In genomic region chr19:43439183-43440063, GRCh38 we compare ENCODE assay signal across 9 cellular contexts. TPM values are rescaled to one million over a fixed set of nuclear protein-coding genes. Genes with fewer than 3 reads are reported as not detected.
DNase-seq lines count a peak whose midpoint lies in the region; ATAC-seq and TF ChIP-seq lines count a peak whose summit lies in the region.
"Had no signal": no experiment of that assay in that cellular context is flagged by ENCODE, and none has a peak within 500 bp of the region (broad histone marks: within the 10 kb centered on the region; RNA-seq: fewer than 3 reads in every experiment).

No MANE protein-coding gene starts in this region.

- peaks cover 0 to 4% (median 0%) of the 10 kb centered on the region in 7 donors for H3K27me3 ChIP-seq in heart right ventricle
- no peaks in the 10 kb centered on the region for H3K27me3 ChIP-seq in aorta (ENCODE audit: control insufficient read depth in 1 of 2, insufficient read depth in 2 of 2, low read length in 1 of 2)
- H3K27me3 ChIP-seq: ascending aorta had no signal

- H3K9me3 Mint-ChIP-seq in nephron progenitor cell = peaks cover 5% of the 10 kb centered on the region

- DNase-seq in CD1c-positive myeloid dendritic cell (ENCODE audit: extremely low spot score) (peak; percentile 57), LHCN-M2 (ENCODE audit: low read depth) (peak; percentile 48), heart right ventricle (peak in 1 of 2 donors; percentile 10), aorta (no peak), nephron progenitor cell (no peak), COLO668 (lab: John Stamatoyannopoulos, UW; ENCODE audit: unreplicated experiment) (no peak)
- peak; percentile 25 to 27 for DNase-seq in activated CD4-positive, alpha-beta T cell treated with anti-CD3 and anti-CD28 coated beads, Interleukin-2, amount 50 U/mL, for 4 hours

- intact Hi-C loops in heart right ventricle (cut with DNase I) (loop anchor here in 3 of 10 donors (10.0 kb wide), 1 partner anchor 215 kb away; no protein-coding TSS in a partner anchor), aorta (cut with DNase I) (no loop called here)

- H3K4me3 ChIP-seq in heart right ventricle (no peak overlapping the region), aorta (ENCODE audit: low read length in 2 of 2) (no peak overlapping the region)
- H3K4me3 ChIP-seq: ascending aorta had no signal

- peaks cover 0 to 3% (median 0%) of the 10 kb centered on the region in 11 donors for H3K9me3 ChIP-seq in heart right ventricle
- H3K9me3 ChIP-seq in aorta (ENCODE audit: control insufficient read depth, low read length) = peaks cover 1% of the 10 kb centered on the region
- H3K9me3 ChIP-seq: ascending aorta had no signal

- H3K36me3 ChIP-seq in heart right ventricle (no peaks in the 10 kb centered on the region), aorta (ENCODE audit: control insufficient read depth in 1 of 2, insufficient read depth in 2 of 2, low read length in 1 of 2) (no peaks in the 10 kb centered on the region)
- H3K36me3 ChIP-seq: ascending aorta had no signal

- no peak overlapping the region for H3K4me3 Mint-ChIP-seq in nephron progenitor cell

- H3K4me1 Mint-ChIP-seq in nephron progenitor cell = no peaks in the 10 kb centered on the region

- no peak overlapping the region for H3K27ac Mint-ChIP-seq in nephron progenitor cell

- H3K27me3 Mint-ChIP-seq in nephron progenitor cell (ENCODE audit: low read depth, poor library complexity) = peaks cover 18% of the 10 kb centered on the region

- TF ChIP-seq CTCF in heart right ventricle (IDR thresholded peaks at IDR 0.05) (no peak), nephron progenitor cell (IDR thresholded peaks at IDR 0.05) (no peak)

- H3K4me1 ChIP-seq in heart right ventricle = peaks cover 0 to 20% (median 10%) of the 10 kb centered on the region in 9 donors
- no peaks in the 10 kb centered on the region for H3K4me1 ChIP-seq in aorta (ENCODE audit: control insufficient read depth in 1 of 2, insufficient read depth in 2 of 2, low read length in 2 of 2)
- H3K4me1 ChIP-seq: ascending aorta had no signal

- no peaks in the 10 kb centered on the region for H3K36me3 Mint-ChIP-seq in nephron progenitor cell (ENCODE audit: low read depth)

- 37 to 48% methylated on average over 13 of the region's 13 CpGs for WGBS in heart right ventricle, 2 donors
- WGBS in aorta, 2 donors = 73 to 76% methylated on average over 11 to 13 of the region's 13 CpGs

- ATAC-seq in heart right ventricle (peak; percentile 30 to 82 (median 76)), aorta (ENCODE audit: low FRiP score) (no peak), HG02588 (IDR thresholded peaks at IDR 0.05; ENCODE audit: unreplicated experiment) (no peak)

- peak overlapping the region in 9 of 10 donors; percentile 24 to 85 (median 63) for H3K27ac ChIP-seq in heart right ventricle
- H3K27ac ChIP-seq in aorta (ENCODE audit: low read depth in 1 of 2, low read length in 2 of 2) = no peak overlapping the region
- H3K27ac ChIP-seq: ascending aorta had no signal

RNA-seq across cellular contexts. Expression of gene TEX101, which starts 24.7 kb away (rescaled TPM):
- total RNA-seq in LHCN-M2 (2014; rRNA removed) = not detected in 2 replicates
- not detected for polyA plus RNA-seq in LHCN-M2 (2012)
- total RNA-seq in heart right ventricle = not detected
- not detected for polyA plus RNA-seq in heart right ventricle
- not detected for total RNA-seq in aorta
- not detected for polyA plus RNA-seq in aorta
- total RNA-seq: ascending aorta had no signal

RNA-seq across cellular contexts. Expression of gene LYPD3, which starts 26.0 kb away (rescaled TPM):
- total RNA-seq in LHCN-M2 (2014; rRNA removed) = 0.17 TPM in 1 of 2 replicates, not detected in the other
- polyA plus RNA-seq in LHCN-M2 (2012) = 0.67 TPM
- total RNA-seq in heart right ventricle = under 1 TPM in 8 of 10 donors, not detected in 2; 0.14 to 0.75 (median 0.37) TPM
- polyA plus RNA-seq in heart right ventricle = under 1 TPM; 0.29 to 0.42 TPM
- total RNA-seq in aorta = 1 to 10 TPM; 1.2 to 1.6 TPM
- 1 to 10 TPM; 1.5 to 2.6 TPM for polyA plus RNA-seq in aorta
- total RNA-seq: ascending aorta had no signal

Comparison
In these comparisons a context has a peak if more than half of its experiments do, and no peak if none do; other contexts are left out.
1. DNase-seq: peak in CD1c-positive myeloid dendritic cell (single experiment), LHCN-M2 (single experiment) and activated CD4-positive, alpha-beta T cell treated with anti-CD3 and anti-CD28 coated beads, Interleukin-2, amount 50 U/mL, for 4 hours (2 of 2); none in aorta (0 of 2), nephron progenitor cell (single experiment) and COLO668 (single experiment).
2. ATAC-seq: peak in heart right ventricle (8 of 8); none in aorta (single experiment) and HG02588 (single experiment).
3. H3K27ac ChIP-seq: peak in heart right ventricle (9 of 10); none in aorta (0 of 2).